Comparison of ENCODE assay signal across 8 cellular contexts in the genomic region with DNA sequence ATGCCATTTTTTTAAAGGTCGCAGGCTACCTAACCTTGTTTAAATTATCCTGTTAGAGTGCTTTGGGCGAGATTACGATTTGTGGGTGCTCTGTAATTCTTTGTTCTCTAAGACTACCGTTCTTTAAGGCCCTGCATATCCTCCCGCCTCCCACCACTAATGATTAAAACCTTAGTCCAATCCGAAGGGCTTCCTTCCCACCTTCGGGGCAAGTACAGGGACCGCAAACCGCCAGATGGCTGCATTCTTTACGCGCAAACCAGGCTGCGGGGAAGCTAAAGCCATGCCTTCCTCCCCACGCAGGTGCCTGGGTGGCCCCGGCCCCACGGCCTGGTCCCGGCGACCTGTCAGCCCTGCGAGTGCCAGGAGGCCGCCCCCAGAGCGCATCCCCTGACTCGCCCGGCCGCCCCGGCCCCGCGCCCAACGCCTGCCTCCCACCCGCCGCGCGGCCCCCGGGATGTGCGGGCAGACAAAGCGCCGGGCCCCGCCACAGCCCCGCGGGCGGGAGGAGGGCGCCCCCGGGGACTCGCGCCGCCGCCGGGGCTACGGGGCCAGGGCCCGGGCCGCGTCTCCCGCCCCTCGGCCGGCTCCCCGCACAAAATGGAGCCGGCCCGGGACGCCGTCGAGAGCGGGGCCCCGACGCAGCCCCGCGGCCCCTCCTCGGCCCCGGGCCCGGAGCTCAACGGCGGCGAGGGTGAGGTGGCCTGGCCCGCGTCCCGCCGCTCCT. TPM values are rescaled to one million over a fixed set of nuclear protein-coding genes. Genes with fewer than 3 reads are reported as not detected.
DNase-seq lines count a peak whose midpoint lies in the region; ATAC-seq and TF ChIP-seq lines count a peak whose summit lies in the region.

No MANE protein-coding gene starts in this region.

- CTCF ChIA-PET in activated CD4-positive, alpha-beta memory T cell treated with anti-CD3 and anti-CD28 coated beads, Interleukin-2, amount 10 ng/mL, durations not matched to agents 7 days and 5 days (lab: Charles Lee): interaction anchor here (1.0 to 1.8 kb wide), 2 partner anchors 9 to 151 kb away, joined by 3 to 6 read pairs; no protein-coding TSS in a partner anchor

- no peaks in the 10 kb centered on the region for H3K9me3 ChIP-seq in lung (ENCODE audit: control insufficient read depth in 2 of 2, insufficient read depth in 1 of 2, low read length in 1 of 2)

- peak overlapping the region; percentile 86 for H3K27ac Mint-ChIP-seq in activated CD4-positive, alpha-beta memory T cell treated with anti-CD3 and anti-CD28 coated beads, Interleukin-2, amount 10 ng/mL, durations not matched to agents 7 days and 5 days

- H3K27ac ChIP-seq in lung (ENCODE audit: low read depth in 1 of 2, low read length in 1 of 2): peak overlapping the region; percentile 93 to 96

- peak overlapping the region; percentile 88 for H3K4me3 Mint-ChIP-seq in activated CD4-positive, alpha-beta memory T cell treated with anti-CD3 and anti-CD28 coated beads, Interleukin-2, amount 10 ng/mL, durations not matched to agents 7 days and 5 days

- H3K4me1 ChIP-seq in lung (ENCODE audit: control insufficient read depth in 2 of 2, insufficient read depth in 2 of 2, low read length in 2 of 2): peaks cover 9 to 12% of the 10 kb centered on the region in 2 donors

- peaks cover 10% of the 10 kb centered on the region for H3K27me3 Mint-ChIP-seq in activated CD4-positive, alpha-beta memory T cell treated with anti-CD3 and anti-CD28 coated beads, Interleukin-2, amount 10 ng/mL, durations not matched to agents 7 days and 5 days

- DNase-seq in NCI-H2171 (lab: John Stamatoyannopoulos, UW) (peak; percentile 33), lung (ENCODE audit: low spot score) (peak; percentile 34), NCI-H187 (lab: John Stamatoyannopoulos, UW) (no peak)
- DNase-seq in activated CD4-positive, alpha-beta memory T cell treated with anti-CD3 and anti-CD28 coated beads, Interleukin-2, amount 10 ng/mL, durations not matched to agents 7 days and 5 days: peak; percentile 63
- peak; percentile 28 for DNase-seq in effector CD4-positive, alpha-beta T cell
- DNase-seq in stimulated activated CD4-positive, alpha-beta T cell treated with anti-CD3 and anti-CD28 coated beads, TNF-alpha, amount 100 ng/mL, for 4 hours (ENCODE audit: low read depth in 3 of 3): peak; percentile 11 to 35 (median 15)

- H3K36me3 Mint-ChIP-seq in activated CD4-positive, alpha-beta memory T cell treated with anti-CD3 and anti-CD28 coated beads, Interleukin-2, amount 10 ng/mL, durations not matched to agents 7 days and 5 days (ENCODE audit: low read depth): peaks cover 4% of the 10 kb centered on the region

- POLR2A ChIA-PET in activated CD4-positive, alpha-beta memory T cell treated with anti-CD3 and anti-CD28 coated beads, Interleukin-2, amount 10 ng/mL, durations not matched to agents 7 days and 5 days (lab: Charles Lee): interaction anchor here (0.6 to 3.6 kb wide), 24 partner anchors 9 to 322 kb away, joined by 3 to 52 read pairs (median 7); a partner anchor contains a TSS

- H3K4me3 ChIP-seq in lung: peak overlapping the region; percentile 80

- WGBS in lung, 2 donors: 0 to 1% methylated on average over 48 to 74 of the region's 74 CpGs

- H3K27me3 ChIP-seq in lung (ENCODE audit: control insufficient read depth, insufficient read depth): no peaks in the 10 kb centered on the region

- ATAC-seq in GM18502 (IDR thresholded peaks at IDR 0.05; ENCODE audit: poor library complexity, unreplicated experiment) (peak; percentile 36), HG02642 (IDR thresholded peaks at IDR 0.05; ENCODE audit: poor library complexity, unreplicated experiment) (peak; percentile 41), lung (ENCODE audit: insufficient read depth, low FRiP score) (no peak)

- H3K36me3 ChIP-seq in lung (ENCODE audit: control insufficient read depth in 2 of 2, insufficient read depth in 2 of 2, low read length in 2 of 2): peaks cover 0 to 3% of the 10 kb centered on the region in 2 donors

- no peak for TF ChIP-seq CTCF in lung (IDR thresholded peaks at IDR 0.05; ENCODE audit: control extremely low read depth, extremely low read depth)

- peaks cover 23% of the 10 kb centered on the region for H3K4me1 Mint-ChIP-seq in activated CD4-positive, alpha-beta memory T cell treated with anti-CD3 and anti-CD28 coated beads, Interleukin-2, amount 10 ng/mL, durations not matched to agents 7 days and 5 days

- no peaks in the 10 kb centered on the region for H3K9me3 Mint-ChIP-seq in activated CD4-positive, alpha-beta memory T cell treated with anti-CD3 and anti-CD28 coated beads, Interleukin-2, amount 10 ng/mL, durations not matched to agents 7 days and 5 days

RNA-seq across cellular contexts. Expression of a gene that starts 0.7 kb away (rescaled TPM):
- 10 to 100 TPM; 22.3 to 22.7 TPM for total RNA-seq in activated CD4-positive, alpha-beta memory T cell treated with anti-CD3 and anti-CD28 coated beads, Interleukin-2, amount 10 ng/mL, durations not matched to agents 7 days and 5 days
- total RNA-seq in lung: 10 to 100 TPM; 24.0 to 25.0 TPM
- polyA plus RNA-seq in lung: 10 to 100 TPM; 15.5 to 33.0 TPM

Comparison
In these comparisons a context has a peak if more than half of its experiments do, and no peak if none do; other contexts are left out.
1. DNase-seq: peak in NCI-H2171 (single experiment), activated CD4-positive, alpha-beta memory T cell treated with anti-CD3 and anti-CD28 coated beads, Interleukin-2, amount 10 ng/mL, durations not matched to agents 7 days and 5 days (single experiment), effector CD4-positive, alpha-beta T cell (single experiment), lung (single experiment) and stimulated activated CD4-positive, alpha-beta T cell treated with anti-CD3 and anti-CD28 coated beads, TNF-alpha, amount 100 ng/mL, for 4 hours (3 of 3); none in NCI-H187 (0 of 2).